11 cellular contexts compared by ENCODE assay signal in the genomic region with DNA sequence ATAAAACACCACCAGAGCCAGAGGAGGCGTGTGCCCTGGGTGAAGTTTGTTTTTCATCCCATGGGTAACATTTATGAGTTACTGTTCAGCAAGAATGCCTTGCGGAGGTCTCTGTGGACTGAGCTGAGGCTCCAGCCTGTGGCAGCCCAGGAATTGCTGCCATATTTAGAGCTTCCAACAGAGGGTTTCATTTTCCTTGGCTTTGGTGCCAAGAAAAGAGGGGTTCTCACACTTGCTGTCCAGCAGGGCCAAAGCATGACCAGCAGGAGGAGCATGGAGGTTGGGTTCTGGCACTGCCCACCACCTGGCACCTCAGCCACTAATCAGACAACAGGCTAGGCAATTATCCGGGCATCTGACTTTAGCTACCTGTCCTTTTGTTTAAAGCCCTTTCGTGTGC. TPM values are rescaled to one million over a fixed set of nuclear protein-coding genes. Genes with fewer than 3 reads are reported as not detected.
DNase-seq lines count a peak whose midpoint lies in the region; ATAC-seq and TF ChIP-seq lines count a peak whose summit lies in the region.
"Had no signal": no experiment of that assay in that cellular context is flagged by ENCODE, and none has a peak within 500 bp of the region (broad histone marks: within the 10 kb centered on the region; RNA-seq: fewer than 3 reads in every experiment).

No MANE protein-coding gene starts in this region.

- H3K36me3 Mint-ChIP-seq in nephron (ENCODE audit: low read depth) (no peaks in the 10 kb centered on the region), nephron progenitor cell (ENCODE audit: low read depth) (no peaks in the 10 kb centered on the region)
- H3K36me3 Mint-ChIP-seq: mesothelial cell of epicardium had no signal

- H3K36me3 ChIP-seq in MG63: peaks cover 4% of the 10 kb centered on the region; the same call in 1 of the 2 replicates

- no peaks in the 10 kb centered on the region for H3K9me3 Mint-ChIP-seq in nephron
- no peaks in the 10 kb centered on the region for H3K9me3 Mint-ChIP-seq in nephron progenitor cell
- H3K9me3 Mint-ChIP-seq: activated B cell treated with CpG ODN at 0.5 μM for 24 hours, mesothelial cell of epicardium had no signal

- H3K27me3 ChIP-seq in AG04450 (ENCODE audit: control insufficient read depth, insufficient read depth, low read length) (no peaks in the 10 kb centered on the region), MG63 (no peaks in the 10 kb centered on the region)

- no peak for DNase-seq in AG04450 (ENCODE audit: low read depth, low spot score)
- DNase-seq in MG63: peak; percentile 37
- DNase-seq in coronary artery (ENCODE audit: low spot score): peak; percentile 79
- DNase-seq in nephron progenitor cell: no peak
- DNase-seq: activated B cell treated with CpG ODN at 0.5 μM for 24 hours, NCI-H2227 treated with DMSO at 0.1 percent for 48 hours had no signal

- peaks cover 77% of the 10 kb centered on the region for H3K4me1 Mint-ChIP-seq in nephron
- peaks cover 84% of the 10 kb centered on the region for H3K4me1 Mint-ChIP-seq in nephron progenitor cell
- H3K4me1 Mint-ChIP-seq: activated B cell treated with CpG ODN at 0.5 μM for 24 hours had no signal

- H3K4me3 ChIP-seq in AG04450 (ENCODE audit: low read depth, low read length) (no peak overlapping the region), MG63 (no peak overlapping the region), coronary artery (peak overlapping the region; percentile 55)

- CTCF ChIA-PET in AG04450 (lab: Charles Lee): interaction anchor here (0.6 to 2.0 kb wide), 3 partner anchors 271 to 333 kb away, joined by 4 to 9 read pairs (median 4); no protein-coding TSS in a partner anchor

- H3K9me3 ChIP-seq in AG04450 (ENCODE audit: control insufficient read depth, insufficient read depth, low read length): no peaks in the 10 kb centered on the region; the same call in 1 of the 2 replicates
- H3K9me3 ChIP-seq in MG63: no peaks in the 10 kb centered on the region

- ATAC-seq in HG02642 (IDR thresholded peaks at IDR 0.05; ENCODE audit: poor library complexity, unreplicated experiment) (no peak), GM21529 (IDR thresholded peaks at IDR 0.05; ENCODE audit: unreplicated experiment) (no peak), HG02623 (IDR thresholded peaks at IDR 0.05; ENCODE audit: unreplicated experiment) (no peak)

- TF ChIP-seq CTCF in AG04450 (IDR thresholded peaks at IDR 0.05; ENCODE audit: low read depth, low read length) (peak; percentile 34; the same call in 1 of the 2 replicates), coronary artery (IDR thresholded peaks at IDR 0.05) (peak; percentile 17), nephron (IDR thresholded peaks at IDR 0.05; ENCODE audit: unreplicated experiment in 3 of 3) (no peak), nephron progenitor cell (IDR thresholded peaks at IDR 0.05) (no peak)

- POLR2A ChIA-PET in AG04450 (lab: Yijun Ruan, JAX): interaction anchor here (3.4 kb wide), 1 partner anchor 37 kb away, joined by 12 read pairs; the partner anchor contains the start of gene EPAS1

- peaks cover 15% of the 10 kb centered on the region for H3K27me3 Mint-ChIP-seq in nephron (ENCODE audit: low read depth)
- H3K27me3 Mint-ChIP-seq in nephron progenitor cell (ENCODE audit: low read depth, poor library complexity): peaks cover 23% of the 10 kb centered on the region

- H3K27ac ChIP-seq in AG04450 (ENCODE audit: low read depth, low read length): peak overlapping the region; percentile 99
- peak overlapping the region; percentile 84 to 87 for H3K27ac ChIP-seq in coronary artery

- H3K4me3 Mint-ChIP-seq in nephron (no peak overlapping the region), nephron progenitor cell (no peak overlapping the region)
- H3K4me3 Mint-ChIP-seq: activated B cell treated with CpG ODN at 0.5 μM for 24 hours, mesothelial cell of epicardium had no signal

- peak overlapping the region; percentile 97 to 98 (median 98) for H3K27ac Mint-ChIP-seq in nephron
- no peak overlapping the region for H3K27ac Mint-ChIP-seq in nephron progenitor cell
- H3K27ac Mint-ChIP-seq: activated B cell treated with CpG ODN at 0.5 μM for 24 hours had no signal

RNA-seq across cellular contexts. Expression of gene EPAS1, which starts 36.7 kb away (rescaled TPM):
- polyA plus RNA-seq in AG04450 (2011; rRNA removed): 506 and 522 TPM in 2 replicates
- 444 and 588 TPM in 2 replicates for polyA minus RNA-seq in AG04450 (2011; rRNA and poly(A)+ RNA removed)
- total RNA-seq in MG63 (2014; rRNA removed; shearing (Covaris generic); ENCODE audit: low replicate concordance): 27.6 and 46.1 TPM in 2 replicates

Comparison
In these comparisons a context has a peak if more than half of its experiments do, and no peak if none do; other contexts are left out.
1. DNase-seq: peak in MG63 (single experiment) and coronary artery (single experiment); none in AG04450 (single experiment) and nephron progenitor cell (single experiment).
2. CTCF ChIP-seq: peak in AG04450 (single experiment) and coronary artery (single experiment); none in nephron (0 of 3) and nephron progenitor cell (single experiment).